In genomic region chr11:18772211-18772610, GRCh38 we compare ENCODE assay signal across 38 cellular contexts. TPM values are rescaled to one million over a fixed set of nuclear protein-coding genes. Genes with fewer than 3 reads are reported as not detected.
A peak's percentile ranks its signal among the peaks of the same experiment; 100 is the strongest.
DNase-seq lines count a peak whose midpoint lies in the region; ATAC-seq, FAIRE-seq and TF ChIP-seq lines count a peak whose summit lies in the region.
"Had no signal": no experiment of that assay in that cellular context is flagged by ENCODE, and none has a peak within 500 bp of the region (broad histone marks: within the 10 kb centered on the region; RNA-seq: fewer than 3 reads in every experiment).

No MANE protein-coding gene starts in this region.

- DNase-seq in T-helper 1 cell (no peak), astrocyte (ENCODE audit: low read depth) (peak; percentile 4), kidney (peak; percentile 12)
- no peak for DNase-seq in stimulated activated naive CD8-positive, alpha-beta T cell treated with anti-CD3 and anti-CD28 coated beads, Interleukin-15, amount 100 ng/mL, for 72 hours
- DNase-seq: activated CD4-positive, alpha-beta T cell treated with anti-CD3 and anti-CD28 coated beads for 48 hours; activated CD8-positive, alpha-beta memory T cell treated with anti-CD3 and anti-CD28 coated beads for 24 hours; activated gamma-delta T cell; activated T-cell treated with anti-CD3 and anti-CD28 coated beads, Interleukin-2, amount 50 U/mL, for 1 hour; BE2C; body of pancreas; CD8-positive, alpha-beta memory T cell; DMS153; Karpas-422; lower lobe of right lung; MV-4-11; NCI-H1694; NCI-H510A treated with DMSO at 0.1 percent for 48 hours; ovary; PC-3; spleen; stimulated activated CD4-positive, alpha-beta T cell treated with anti-CD3 and anti-CD28 coated beads, Interleukin-2, amount 100 ng/mL, for 48 hours had no signal

- TF ChIP-seq CTCF in astrocyte (IDR thresholded peaks at IDR 0.05; ENCODE audit: insufficient read depth, low read depth, low read length), result no peak
- no peak for TF ChIP-seq CTCF in kidney (IDR thresholded peaks at IDR 0.05; ENCODE audit: borderline replicate concordance, extremely low read depth, insufficient read depth)

- no peaks in the 10 kb centered on the region for H3K79me2 ChIP-seq in astrocyte (ENCODE audit: insufficient read depth, low read length)

- no peak overlapping the region for H3K27ac ChIP-seq in astrocyte (ENCODE audit: low read depth, low read length)
- no peak overlapping the region for H3K27ac ChIP-seq in kidney (ENCODE audit: low read depth in 2 of 2, low read length in 2 of 2)
- H3K27ac ChIP-seq in temporal lobe (ENCODE audit: low read depth, low read length), result peak overlapping the region; percentile 64
- H3K27ac ChIP-seq: body of pancreas, HL-60, lower lobe of right lung, ovary, right atrium auricular region, spleen, suprapubic skin, vagina, VCaP had no signal

- H3K27me3 Mint-ChIP-seq in T-helper 1 cell treated with Interleukin-12 subunit alpha and Interleukin-12 subunit beta and Interleukin-4 antibody, amounts not matched to agents 30 μg/mL and 1 μg/mL, for 36 hours (ENCODE audit: low read depth), result peaks cover 17% of the 10 kb centered on the region
- H3K27me3 Mint-ChIP-seq in astrocyte (ENCODE audit: low read depth, unreplicated experiment), result peaks cover 33% of the 10 kb centered on the region
- peaks cover 32% of the 10 kb centered on the region for H3K27me3 Mint-ChIP-seq in stimulated activated naive CD8-positive, alpha-beta T cell treated with anti-CD3 and anti-CD28 coated beads, Interleukin-15, amount 100 ng/mL, for 72 hours

- H3K4me1 ChIP-seq in astrocyte (ENCODE audit: insufficient read depth, low read length), result no peaks in the 10 kb centered on the region
- H3K4me1 ChIP-seq in kidney (ENCODE audit: control insufficient read depth in 1 of 2, insufficient read depth in 1 of 2, low read depth in 1 of 2, low read length in 2 of 2), result no peaks in the 10 kb centered on the region
- H3K4me1 ChIP-seq: BE2C, body of pancreas, lower lobe of right lung, spleen, suprapubic skin, vagina had no signal

- H3K9ac ChIP-seq in astrocyte (ENCODE audit: low read length) (no peak overlapping the region), kidney (ENCODE audit: low read length in 2 of 2) (no peak overlapping the region)

- no peak overlapping the region for H3K4me2 ChIP-seq in astrocyte (ENCODE audit: low read length)

- H3K27me3 ChIP-seq in astrocyte (ENCODE audit: insufficient read depth, low read length), result peaks cover 4% of the 10 kb centered on the region
- H3K27me3 ChIP-seq: BE2C, body of pancreas, ovary, right atrium auricular region, vagina had no signal

- H3K4me3 Mint-ChIP-seq in T-helper 1 cell treated with Interleukin-12 subunit alpha and Interleukin-12 subunit beta and Interleukin-4 antibody, amounts not matched to agents 30 μg/mL and 1 μg/mL, for 36 hours, result no peak overlapping the region
- no peak overlapping the region for H3K4me3 Mint-ChIP-seq in astrocyte (ENCODE audit: unreplicated experiment)
- no peak overlapping the region for H3K4me3 Mint-ChIP-seq in stimulated activated naive CD8-positive, alpha-beta T cell treated with anti-CD3 and anti-CD28 coated beads, Interleukin-15, amount 100 ng/mL, for 72 hours
- H3K4me3 Mint-ChIP-seq: CD8-positive, alpha-beta memory T cell; nephron had no signal

- H3K36me3 Mint-ChIP-seq in T-helper 1 cell treated with Interleukin-12 subunit alpha and Interleukin-12 subunit beta and Interleukin-4 antibody, amounts not matched to agents 30 μg/mL and 1 μg/mL, for 36 hours (ENCODE audit: low read depth), result no peaks in the 10 kb centered on the region
- H3K36me3 Mint-ChIP-seq in astrocyte (ENCODE audit: low read depth, unreplicated experiment), result no peaks in the 10 kb centered on the region
- H3K36me3 Mint-ChIP-seq: CD8-positive, alpha-beta memory T cell had no signal

- H3K36me3 ChIP-seq in astrocyte (ENCODE audit: insufficient read depth, low read length), result no peaks in the 10 kb centered on the region
- H3K36me3 ChIP-seq in kidney (ENCODE audit: control insufficient read depth in 1 of 2, insufficient read depth in 2 of 2, low read length in 2 of 2), result no peaks in the 10 kb centered on the region
- H3K36me3 ChIP-seq: BE2C, lower lobe of right lung, ovary, right atrium auricular region, spleen, suprapubic skin, vagina had no signal

- no peaks in the 10 kb centered on the region for H3K9me3 ChIP-seq in astrocyte (ENCODE audit: insufficient read depth, low read depth, low read length)
- no peaks in the 10 kb centered on the region for H3K9me3 ChIP-seq in kidney (ENCODE audit: control insufficient read depth in 1 of 2, low read length in 2 of 2)
- H3K9me3 ChIP-seq: BE2C, body of pancreas, lower lobe of right lung, ovary, right atrium auricular region, spleen, suprapubic skin, vagina had no signal

- ATAC-seq in HG03097 (IDR thresholded peaks at IDR 0.05; ENCODE audit: low FRiP score, unreplicated experiment) (no peak), GM19463 (IDR thresholded peaks at IDR 0.05; ENCODE audit: unreplicated experiment) (no peak)
- no peak for ATAC-seq in stimulated activated naive CD8-positive, alpha-beta T cell treated with anti-CD3 and anti-CD28 coated beads, Interleukin-15, amount 100 ng/mL, for 72 hours
- ATAC-seq: body of pancreas, lower lobe of right lung, PC-3, Right ventricle myocardium inferior, SK-N-SH treated with all-trans-retinoic acid at 6 μM for 48 hours had no signal

- no peaks in the 10 kb centered on the region for H3K9me3 Mint-ChIP-seq in T-helper 1 cell treated with Interleukin-12 subunit alpha and Interleukin-12 subunit beta and Interleukin-4 antibody, amounts not matched to agents 30 μg/mL and 1 μg/mL, for 36 hours
- H3K9me3 Mint-ChIP-seq in astrocyte (ENCODE audit: unreplicated experiment), result peaks cover 2% of the 10 kb centered on the region
- H3K9me3 Mint-ChIP-seq in stimulated activated naive CD8-positive, alpha-beta T cell treated with anti-CD3 and anti-CD28 coated beads, Interleukin-15, amount 100 ng/mL, for 72 hours, result no peaks in the 10 kb centered on the region
- H3K9me3 Mint-ChIP-seq: CD8-positive, alpha-beta memory T cell; nephron had no signal

- no peak overlapping the region for H2AFZ ChIP-seq in astrocyte (ENCODE audit: low read depth, low read length)

- H4K20me1 ChIP-seq in astrocyte (ENCODE audit: insufficient read depth, low read length), result no peaks in the 10 kb centered on the region

- H3K4me3 ChIP-seq in astrocyte (ENCODE audit: insufficient read depth, low read depth, low read length) (no peak overlapping the region), kidney (ENCODE audit: low read length in 2 of 2) (no peak overlapping the region)
- H3K4me3 ChIP-seq: body of pancreas, lower lobe of right lung, ovary, right atrium auricular region, spleen, suprapubic skin, vagina had no signal

- H3K4me1 Mint-ChIP-seq in T-helper 1 cell treated with Interleukin-12 subunit alpha and Interleukin-12 subunit beta and Interleukin-4 antibody, amounts not matched to agents 30 μg/mL and 1 μg/mL, for 36 hours (ENCODE audit: low read depth), result peaks cover 19% of the 10 kb centered on the region
- peaks cover 2% of the 10 kb centered on the region for H3K4me1 Mint-ChIP-seq in astrocyte (ENCODE audit: low read depth, unreplicated experiment)
- peaks cover 35% of the 10 kb centered on the region for H3K4me1 Mint-ChIP-seq in stimulated activated naive CD8-positive, alpha-beta T cell treated with anti-CD3 and anti-CD28 coated beads, Interleukin-15, amount 100 ng/mL, for 72 hours

- intact Hi-C loops in kidney (cut with DNase I), result no loop called here

- peak overlapping the region; percentile 7 for H3K27ac Mint-ChIP-seq in T-helper 1 cell treated with Interleukin-12 subunit alpha and Interleukin-12 subunit beta and Interleukin-4 antibody, amounts not matched to agents 30 μg/mL and 1 μg/mL, for 36 hours
- no peak overlapping the region for H3K27ac Mint-ChIP-seq in astrocyte (ENCODE audit: unreplicated experiment)
- no peak overlapping the region for H3K27ac Mint-ChIP-seq in stimulated activated naive CD8-positive, alpha-beta T cell treated with anti-CD3 and anti-CD28 coated beads, Interleukin-15, amount 100 ng/mL, for 72 hours
- H3K27ac Mint-ChIP-seq: CD8-positive, alpha-beta memory T cell; nephron had no signal

- FAIRE-seq in astrocyte (lab: Jason Lieb, UNC) (no peak), kidney (lab: Jason Lieb, UNC) (no peak)

RNA-seq across cellular contexts. Expression of gene PTPN5, which starts 19.4 kb away (rescaled TPM):
- total RNA-seq in astrocyte (0.07 TPM in 1 of 2 replicates, not detected in the other), kidney (not detected), temporal lobe (24.6 TPM)
- 0.17 TPM for polyA plus RNA-seq in kidney (ENCODE audit: insufficient read depth, low read depth, low replicate concordance)
- total RNA-seq: A172; CD8-positive, alpha-beta memory T cell; glomerular endothelial cell; kidney epithelial cell; mononuclear cell; T-helper 2 cell treated with Interferon-gamma antibody and Interleukin-4, amounts not matched to agents 100 ng/mL and 5 ng/mL, for 36 hours had no signal
- polyA plus RNA-seq: CD8-positive, alpha-beta memory T cell had no signal

RNA-seq across cellular contexts. Expression of gene IGSF22, which starts 46.2 kb away (rescaled TPM):
- 0.05 TPM in 1 of 2 replicates, not detected in the other for total RNA-seq in astrocyte
- 2.5 TPM for total RNA-seq in kidney
- 2.8 TPM for polyA plus RNA-seq in kidney (ENCODE audit: insufficient read depth, low read depth, low replicate concordance)
- under 0.01 TPM for total RNA-seq in temporal lobe
- total RNA-seq: A172, body of pancreas, PC-3, vagina had no signal

Comparison
In these comparisons a context has a peak if more than half of its experiments do, and no peak if none do; other contexts are left out.
1. DNase-seq: peak in astrocyte (single experiment) and kidney (single experiment); none in T-helper 1 cell (0 of 5) and stimulated activated naive CD8-positive, alpha-beta T cell treated with anti-CD3 and anti-CD28 coated beads, Interleukin-15, amount 100 ng/mL, for 72 hours (0 of 2).
2. RNA of gene PTPN5, which starts 19.4 kb away (total RNA-seq): 24.6 TPM in temporal lobe (single experiment); 0.07 TPM in astrocyte and not detected in kidney (single experiment); every median in the first group is over 10 times any median in the second.